In genomic region chr6:111685506-111685905, GRCh38 we compare ENCODE assay signal across 14 cellular contexts.
DNase-seq lines count a peak whose midpoint lies in the region.
"Had no signal": no experiment of that assay in that cellular context is flagged by ENCODE, and none has a peak within 500 bp of the region (broad histone marks: within the 10 kb centered on the region; RNA-seq: fewer than 3 reads in every experiment).

No MANE protein-coding gene starts in this region.

- H3K4me2 ChIP-seq in mesenchymal stem cell (ENCODE audit: low read length, poor library complexity, severe bottlenecking): no peak overlapping the region

- peaks cover 72% of the 10 kb centered on the region for H3K36me3 Mint-ChIP-seq in activated CD4-positive, alpha-beta memory T cell treated with anti-CD3 and anti-CD28 coated beads for 36 hours
- peaks cover 70% of the 10 kb centered on the region for H3K36me3 Mint-ChIP-seq in activated CD4-positive, alpha-beta memory T cell treated with anti-CD3 and anti-CD28 coated beads, Interleukin-2, amount 10 ng/mL, durations not matched to agents 7 days and 5 days (ENCODE audit: low read depth)

- H2AK5ac ChIP-seq in mesenchymal stem cell (ENCODE audit: low read length, severe bottlenecking): no peak overlapping the region

- H3K9me3 Mint-ChIP-seq in activated CD4-positive, alpha-beta memory T cell treated with anti-CD3 and anti-CD28 coated beads for 36 hours: no peaks in the 10 kb centered on the region
- no peaks in the 10 kb centered on the region for H3K9me3 Mint-ChIP-seq in activated CD4-positive, alpha-beta memory T cell treated with anti-CD3 and anti-CD28 coated beads, Interleukin-2, amount 10 ng/mL, durations not matched to agents 7 days and 5 days

- POLR2A ChIA-PET in activated CD4-positive, alpha-beta memory T cell treated with anti-CD3 and anti-CD28 coated beads for 36 hours (lab: Charles Lee): no interaction called here
- POLR2A ChIA-PET in activated CD4-positive, alpha-beta memory T cell treated with anti-CD3 and anti-CD28 coated beads, Interleukin-2, amount 10 ng/mL, durations not matched to agents 7 days and 5 days (lab: Charles Lee): no interaction called here

- H3K27me3 Mint-ChIP-seq in activated CD4-positive, alpha-beta memory T cell treated with anti-CD3 and anti-CD28 coated beads for 36 hours: no peaks in the 10 kb centered on the region
- no peaks in the 10 kb centered on the region for H3K27me3 Mint-ChIP-seq in activated CD4-positive, alpha-beta memory T cell treated with anti-CD3 and anti-CD28 coated beads, Interleukin-2, amount 10 ng/mL, durations not matched to agents 7 days and 5 days

- no peak overlapping the region for H2BK15ac ChIP-seq in mesenchymal stem cell (ENCODE audit: low read depth, poor library complexity, severe bottlenecking)

- no peak overlapping the region for H3K27ac ChIP-seq in mesenchymal stem cell (ENCODE audit: low read length, poor library complexity, severe bottlenecking)
- H3K27ac ChIP-seq in subcutaneous abdominal adipose tissue (ENCODE audit: low read depth, low read length): peak overlapping the region; percentile 95

- CTCF ChIA-PET in activated CD4-positive, alpha-beta memory T cell treated with anti-CD3 and anti-CD28 coated beads for 36 hours (lab: Charles Lee): interaction anchor here (1.4 kb wide), 1 partner anchor 37 kb away, joined by 3 read pairs; no protein-coding TSS in a partner anchor
- CTCF ChIA-PET in activated CD4-positive, alpha-beta memory T cell treated with anti-CD3 and anti-CD28 coated beads, Interleukin-2, amount 10 ng/mL, durations not matched to agents 7 days and 5 days (lab: Charles Lee): interaction anchor here (0.5 kb wide), 1 partner anchor 1543 kb away, joined by 4 read pairs; no protein-coding TSS in a partner anchor

- 68% methylated on average over 2 of the region's 2 CpGs for WGBS in mesenchymal stem cell

- H2BK120ac ChIP-seq in mesenchymal stem cell (ENCODE audit: low read depth, low read length): no peak overlapping the region

- no peak overlapping the region for H2BK12ac ChIP-seq in mesenchymal stem cell (ENCODE audit: low read length in 2 of 2)

- peak overlapping the region; percentile 48 for H3K9ac ChIP-seq in adipocyte (ENCODE audit: low read length)
- peak overlapping the region; percentile 50 for H3K9ac ChIP-seq in mesenchymal stem cell (ENCODE audit: low read length)
- H3K9ac ChIP-seq in subcutaneous abdominal adipose tissue (ENCODE audit: low read length in 5 of 5): peak overlapping the region in 1 of 5 donors; percentile 37

- no peak overlapping the region for H3K4ac ChIP-seq in mesenchymal stem cell (ENCODE audit: low read depth in 1 of 2, low read length in 2 of 2)

- H3K4me3 ChIP-seq in adipocyte (ENCODE audit: low read length) (no peak overlapping the region), mesenchymal stem cell (ENCODE audit: insufficient read depth in 1 of 2, low read depth in 1 of 2, low read length in 2 of 2) (no peak overlapping the region), subcutaneous abdominal adipose tissue (ENCODE audit: low read depth in 1 of 5, low read length in 5 of 5) (no peak overlapping the region)

- no peak overlapping the region for H2AFZ ChIP-seq in mesenchymal stem cell (ENCODE audit: low read depth, low read length)

- peaks cover 69% of the 10 kb centered on the region for H3K4me1 Mint-ChIP-seq in activated CD4-positive, alpha-beta memory T cell treated with anti-CD3 and anti-CD28 coated beads for 36 hours (ENCODE audit: low read depth)
- peaks cover 23% of the 10 kb centered on the region for H3K4me1 Mint-ChIP-seq in activated CD4-positive, alpha-beta memory T cell treated with anti-CD3 and anti-CD28 coated beads, Interleukin-2, amount 10 ng/mL, durations not matched to agents 7 days and 5 days

- H3K18ac ChIP-seq in mesenchymal stem cell (ENCODE audit: low read depth in 1 of 2, low read length in 2 of 2): no peak overlapping the region

- H3K27me3 ChIP-seq in adipocyte (replicated peaks; ENCODE audit: control insufficient read depth, insufficient read depth, low read length) (no peaks in the 10 kb centered on the region), mesenchymal stem cell (ENCODE audit: control insufficient read depth in 1 of 2, insufficient read depth in 1 of 2, low read length in 2 of 2) (no peaks in the 10 kb centered on the region), subcutaneous abdominal adipose tissue (ENCODE audit: control insufficient read depth in 5 of 5, insufficient read depth in 4 of 5, low read length in 5 of 5) (no peaks in the 10 kb centered on the region)

- H3K4me3 Mint-ChIP-seq in activated CD4-positive, alpha-beta memory T cell treated with anti-CD3 and anti-CD28 coated beads for 36 hours: no peak overlapping the region
- H3K4me3 Mint-ChIP-seq in activated CD4-positive, alpha-beta memory T cell treated with anti-CD3 and anti-CD28 coated beads, Interleukin-2, amount 10 ng/mL, durations not matched to agents 7 days and 5 days: no peak overlapping the region

- H3K9me3 ChIP-seq in adipocyte (ENCODE audit: control insufficient read depth, low read length) (no peaks in the 10 kb centered on the region), mesenchymal stem cell (ENCODE audit: control insufficient read depth, low read length) (no peaks in the 10 kb centered on the region), subcutaneous abdominal adipose tissue (ENCODE audit: control insufficient read depth in 5 of 5, low read length in 5 of 5) (no peaks in the 10 kb centered on the region)

- H3K27ac Mint-ChIP-seq in activated CD4-positive, alpha-beta memory T cell treated with anti-CD3 and anti-CD28 coated beads for 36 hours: peak overlapping the region; percentile 47
- H3K27ac Mint-ChIP-seq in activated CD4-positive, alpha-beta memory T cell treated with anti-CD3 and anti-CD28 coated beads, Interleukin-2, amount 10 ng/mL, durations not matched to agents 7 days and 5 days: no peak overlapping the region

- H3K36me3 ChIP-seq in adipocyte (ENCODE audit: control insufficient read depth, insufficient read depth, low read length, severe bottlenecking) (peaks cover 53% of the 10 kb centered on the region), mesenchymal stem cell (ENCODE audit: control insufficient read depth in 1 of 2, insufficient read depth in 2 of 2, low read depth in 1 of 2, low read length in 2 of 2) (peaks cover 13 to 69% of the 10 kb centered on the region in 2 experiments), subcutaneous abdominal adipose tissue (ENCODE audit: control insufficient read depth in 5 of 5, insufficient read depth in 5 of 5, low read length in 5 of 5) (peaks cover 7 to 33% (median 24%) of the 10 kb centered on the region in 5 donors)

- DNase-seq in activated CD4-positive, alpha-beta memory T cell treated with anti-CD3 and anti-CD28 coated beads for 36 hours: no peak
- no peak for DNase-seq in activated CD4-positive, alpha-beta memory T cell treated with anti-CD3 and anti-CD28 coated beads, Interleukin-2, amount 10 ng/mL, durations not matched to agents 7 days and 5 days
- DNase-seq in adipocyte (ENCODE audit: low read depth) (no peak), mesenchymal stem cell (no peak), NCI-H345 (lab: John Stamatoyannopoulos, UW) (no peak), H4 (ENCODE audit: low spot score) (no peak), HuH-7.5 (ENCODE audit: low spot score) (no peak)
- DNase-seq: ACHN; GDM1; KG1; occipital lobe; OCI-M1; stimulated activated naive CD4-positive, alpha-beta T cell treated with Interleukin-2 at 50 U/mL for 16 hours had no signal

- peaks cover 59% of the 10 kb centered on the region for H3K4me1 ChIP-seq in adipocyte (ENCODE audit: control insufficient read depth, insufficient read depth, low read length)
- H3K4me1 ChIP-seq in mesenchymal stem cell (ENCODE audit: control insufficient read depth, insufficient read depth, low read depth, low read length): peaks cover 8% of the 10 kb centered on the region
- peaks cover 21 to 63% (median 56%) of the 10 kb centered on the region in 5 donors for H3K4me1 ChIP-seq in subcutaneous abdominal adipose tissue (ENCODE audit: control insufficient read depth in 5 of 5, insufficient read depth in 5 of 5, low read length in 5 of 5)

- H3K14ac ChIP-seq in mesenchymal stem cell (ENCODE audit: low read length in 2 of 2): no peak overlapping the region

- no peak overlapping the region for H4K8ac ChIP-seq in mesenchymal stem cell (ENCODE audit: low read length)

- H3K23ac ChIP-seq in mesenchymal stem cell (ENCODE audit: low read length in 2 of 2): no peak overlapping the region

- intact Hi-C loops in activated CD4-positive, alpha-beta memory T cell treated with anti-CD3 and anti-CD28 coated beads for 36 hours (cut with micrococcal nuclease): no loop called here

- H3K79me1 ChIP-seq in mesenchymal stem cell (replicated peaks; ENCODE audit: low read length, poor library complexity, severe bottlenecking): peaks cover 2% of the 10 kb centered on the region

- H4K91ac ChIP-seq in mesenchymal stem cell (ENCODE audit: low read length): no peak overlapping the region

- H2BK5ac ChIP-seq in mesenchymal stem cell (ENCODE audit: low read depth, low read length, poor library complexity, severe bottlenecking): no peak overlapping the region
